In the genomic region with DNA sequence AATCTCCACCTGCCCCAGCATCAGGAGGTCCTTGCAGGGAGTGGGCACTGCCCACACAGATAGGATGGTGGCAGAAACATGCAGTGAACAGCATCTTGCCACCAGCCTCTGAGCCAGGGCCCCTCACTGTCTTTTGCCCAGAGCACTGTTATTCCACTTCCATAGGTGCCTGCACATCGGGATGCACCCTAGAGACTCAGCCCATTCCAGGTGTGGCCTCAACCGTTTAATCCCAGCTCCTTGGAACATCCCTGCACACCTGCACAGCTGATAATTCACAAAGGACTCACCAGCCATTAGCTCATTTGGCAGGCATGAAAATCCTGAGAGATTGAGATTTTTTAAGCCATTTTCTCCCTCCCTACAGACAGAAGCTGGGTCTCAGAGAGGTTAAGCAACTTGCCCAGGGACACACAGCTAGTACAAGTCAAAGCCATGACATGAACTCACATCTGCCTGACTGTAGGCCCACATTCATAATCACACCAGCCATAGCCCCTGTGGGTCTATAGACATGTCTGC, we compare ENCODE assay signal across 1 cellular context.
TF ChIP-seq lines count a peak whose summit lies in the region.

No MANE protein-coding gene starts in this region.

TF ChIP-seq in IMR-90, 13 proteins besides CTCF, POLR2A, EP300 and RAD21 (continued from another document):
- TF ChIP-seq ELK1 (IDR thresholded peaks at IDR 0.05; ENCODE audit: borderline replicate concordance, low read depth, low read length) (no peak), RFX5 (IDR thresholded peaks at IDR 0.05; ENCODE audit: low read depth, low read length) (no peak), MXI1 (IDR thresholded peaks at IDR 0.05; ENCODE audit: borderline replicate concordance, low read depth, low read length) (no peak)
